In genomic region chr7:118627467-118627866, GRCh38 we compare ENCODE assay signal across 1 cellular context.
TF ChIP-seq lines count a peak whose summit lies in the region.

No MANE protein-coding gene starts in this region.

TF ChIP-seq in H1, 55 proteins besides CTCF, POLR2A, EP300 and RAD21 (continued from another document):
- TF ChIP-seq ATF2 (IDR thresholded peaks at IDR 0.05; ENCODE audit: low read length) (no peak), CTBP2 (IDR thresholded peaks at IDR 0.05; ENCODE audit: borderline replicate concordance, insufficient read depth, insufficient read length, low read length) (no peak), BACH1 (IDR thresholded peaks at IDR 0.05; ENCODE audit: low read length) (no peak), SIN3A (conservative IDR thresholded peaks at IDR 0.05 in 1 of 2, IDR thresholded peaks at IDR 0.05 in 1 of 2; ENCODE audit: low read depth in 1 of 2, low read length in 2 of 2) (no peak), USF2 (IDR thresholded peaks at IDR 0.05; ENCODE audit: low read length) (no peak)
